Comparison of ENCODE assay signal across 8 cellular contexts in genomic region chr20:17558154-17558940, GRCh38. TPM values are rescaled to one million over a fixed set of nuclear protein-coding genes. Genes with fewer than 3 reads are reported as not detected.
A peak's percentile ranks its signal among the peaks of the same experiment; 100 is the strongest.
DNase-seq lines count a peak whose midpoint lies in the region; ATAC-seq and TF ChIP-seq lines count a peak whose summit lies in the region.

No MANE protein-coding gene starts in this region.

- H3K18ac ChIP-seq in trophoblast cell (ENCODE audit: low read length): peak overlapping the region; percentile 52

- H4K91ac ChIP-seq in trophoblast cell (ENCODE audit: low read depth, low read length): peak overlapping the region; percentile 95

- peak overlapping the region; percentile 89 for H3K27ac Mint-ChIP-seq in WTC11

- no peaks in the 10 kb centered on the region for H4K20me1 ChIP-seq in BLaER1 treated with 17β-estradiol and CSF1 and Interleukin-3, amounts not matched to agents 10 nM and 100 nM

- no peak overlapping the region for H2AFZ ChIP-seq in trophoblast cell (ENCODE audit: insufficient read depth, low read length, poor library complexity)

- no peak overlapping the region for H3K23ac ChIP-seq in trophoblast cell (ENCODE audit: low read length)

- no peak overlapping the region for H3K4me3 Mint-ChIP-seq in WTC11

- H2BK5ac ChIP-seq in trophoblast cell (ENCODE audit: low read depth, low read length, poor library complexity): peak overlapping the region; percentile 94

- no CpG with 5 or more reads among the region's 7 CpGs for WGBS in trophoblast cell (ENCODE audit: extremely low coverage, insufficient coverage, insufficient read length)

- peak overlapping the region; percentile 78 for H3K4ac ChIP-seq in trophoblast cell (ENCODE audit: low read depth, low read length)

- H3K14ac ChIP-seq in trophoblast cell (ENCODE audit: low read length): peak overlapping the region; percentile 82

- DNase-seq in HS-27A (ENCODE audit: low read depth) (peak; percentile 88), WTC11 (ENCODE audit: low spot score) (no peak), fibroblast of pulmonary artery (ENCODE audit: low read depth) (peak; percentile 93), trophoblast cell (peak; percentile 56 to 91), mesenteric fat pad (ENCODE audit: low spot score) (no peak), NCI-H1048 (lab: John Stamatoyannopoulos, UW) (no peak)

- no peaks in the 10 kb centered on the region for H3K9me3 Mint-ChIP-seq in WTC11

- peak overlapping the region in 2 of 11 experiments; percentile 6 to 34; a peak in 2 of 22 replicates for H3K9ac ChIP-seq in BLaER1 treated with 17β-estradiol and CSF1 and Interleukin-3, amounts not matched to agents 10 nM and 100 nM
- H3K9ac ChIP-seq in trophoblast cell (ENCODE audit: low read length): no peak overlapping the region

- CTCF ChIA-PET in WTC11 (lab: Charles Lee): interaction anchor here (0.9 to 2.2 kb wide), 5 partner anchors 11 to 96 kb away, joined by 3 to 9 read pairs (median 5); partner anchors contain the start of gene DSTN

- H3K27me3 ChIP-seq in BLaER1 treated with 17β-estradiol and CSF1 and Interleukin-3, amounts not matched to agents 10 nM and 100 nM: no peaks in the 10 kb centered on the region
- no peaks in the 10 kb centered on the region for H3K27me3 ChIP-seq in trophoblast cell (ENCODE audit: insufficient read depth, low read length)

- H3K27me3 Mint-ChIP-seq in WTC11 (ENCODE audit: low read depth): no peaks in the 10 kb centered on the region

- peaks cover 22% of the 10 kb centered on the region for H3K79me1 ChIP-seq in trophoblast cell (ENCODE audit: low read length)

- no peaks in the 10 kb centered on the region for H3K9me3 ChIP-seq in BLaER1 treated with 17β-estradiol and CSF1 and Interleukin-3, amounts not matched to agents 10 nM and 100 nM (replicated peaks in 1 of 11)
- no peaks in the 10 kb centered on the region for H3K9me3 ChIP-seq in trophoblast cell (ENCODE audit: insufficient read depth, low read depth, low read length)

- H3K27ac ChIP-seq in BLaER1 treated with 17β-estradiol and CSF1 and Interleukin-3, amounts not matched to agents 10 nM and 100 nM: peak overlapping the region in 3 of 11 experiments; percentile 25 to 73 (median 62); a peak in 5 of 22 replicates
- peak overlapping the region; percentile 92 for H3K27ac ChIP-seq in trophoblast cell (ENCODE audit: low read depth, low read length)

- peak overlapping the region; percentile 97 for H2BK12ac ChIP-seq in trophoblast cell (ENCODE audit: low read length)

- H3K79me2 ChIP-seq in trophoblast cell (ENCODE audit: control insufficient read depth, insufficient read depth, low read length, poor library complexity): peaks cover 2% of the 10 kb centered on the region

- ATAC-seq in WTC11 (peak; percentile 83), GM18858 (IDR thresholded peaks at IDR 0.05; ENCODE audit: unreplicated experiment) (no peak)

- POLR2A ChIA-PET in WTC11 (lab: Charles Lee): interaction anchor here (3.3 kb wide), 1 partner anchor 12 kb away, joined by 23 read pairs; the partner anchor contains the start of gene DSTN

- peak overlapping the region; percentile 90 for H2AK5ac ChIP-seq in trophoblast cell (ENCODE audit: low read length)

- peak overlapping the region in 6 of 11 experiments; percentile 28 to 72 (median 67); a peak in 12 of 22 replicates for H3K4me2 ChIP-seq in BLaER1 treated with 17β-estradiol and CSF1 and Interleukin-3, amounts not matched to agents 10 nM and 100 nM
- peak overlapping the region; percentile 37 for H3K4me2 ChIP-seq in trophoblast cell (ENCODE audit: low read length)

- H3K36me3 Mint-ChIP-seq in WTC11: no peaks in the 10 kb centered on the region

- H4K8ac ChIP-seq in trophoblast cell (ENCODE audit: low read depth, low read length): peak overlapping the region; percentile 62

- H2BK120ac ChIP-seq in trophoblast cell (ENCODE audit: insufficient read depth, low read length, poor library complexity): peak overlapping the region; percentile 94

- peaks cover 28% of the 10 kb centered on the region for H3K4me1 Mint-ChIP-seq in WTC11

- TF ChIP-seq CTCF in WTC11 (IDR thresholded peaks at IDR 0.05) (no peak), fibroblast of pulmonary artery (IDR thresholded peaks at IDR 0.05; ENCODE audit: low read length, missing control alignments) (no peak)

- no peaks in the 10 kb centered on the region for H3K36me3 ChIP-seq in BLaER1 treated with 17β-estradiol and CSF1 and Interleukin-3, amounts not matched to agents 10 nM and 100 nM
- H3K36me3 ChIP-seq in trophoblast cell (ENCODE audit: control insufficient read depth in 1 of 2, insufficient read depth in 2 of 2, low read length in 2 of 2): no peaks in the 10 kb centered on the region

- H3K4me1 ChIP-seq in BLaER1 treated with 17β-estradiol and CSF1 and Interleukin-3, amounts not matched to agents 10 nM and 100 nM: peaks cover 0 to 22% (median 10%) of the 10 kb centered on the region in 10 experiments; a peak in 14 of 20 replicates
- H3K4me1 ChIP-seq in trophoblast cell (ENCODE audit: control insufficient read depth in 1 of 2, insufficient read depth in 2 of 2, low read length in 2 of 2): peaks cover 15 to 22% of the 10 kb centered on the region in 2 experiments

- H3K4me3 ChIP-seq in BLaER1 treated with 17β-estradiol and CSF1 and Interleukin-3, amounts not matched to agents 10 nM and 100 nM: no peak overlapping the region
- H3K4me3 ChIP-seq in fibroblast of pulmonary artery (replicated peaks; ENCODE audit: low read depth, low read length) (peak overlapping the region; percentile 48), trophoblast cell (ENCODE audit: low read depth, low read length) (no peak overlapping the region)

- H4K12ac ChIP-seq in trophoblast cell (ENCODE audit: low read depth, low read length): no peak overlapping the region

TF ChIP-seq in WTC11, 78 proteins besides CTCF, POLR2A, EP300 and RAD21 (continues in another document):
- TF ChIP-seq, protein P1, sequence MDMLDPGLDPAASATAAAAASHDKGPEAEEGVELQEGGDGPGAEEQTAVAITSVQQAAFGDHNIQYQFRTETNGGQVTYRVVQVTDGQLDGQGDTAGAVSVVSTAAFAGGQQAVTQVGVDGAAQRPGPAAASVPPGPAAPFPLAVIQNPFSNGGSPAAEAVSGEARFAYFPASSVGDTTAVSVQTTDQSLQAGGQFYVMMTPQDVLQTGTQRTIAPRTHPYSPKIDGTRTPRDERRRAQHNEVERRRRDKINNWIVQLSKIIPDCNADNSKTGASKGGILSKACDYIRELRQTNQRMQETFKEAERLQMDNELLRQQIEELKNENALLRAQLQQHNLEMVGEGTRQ (CRISPR knock-in tag; IDR thresholded peaks at IDR 0.05): no peak
- TF ChIP-seq GRHL2 (CRISPR knock-in tag; IDR thresholded peaks at IDR 0.05; ENCODE audit: insufficient replicate concordance, severe bottlenecking) (no peak), IRF2 (CRISPR knock-in tag; IDR thresholded peaks at IDR 0.05; ENCODE audit: borderline replicate concordance, low read depth) (no peak), ATF3 (CRISPR knock-in tag; conservative IDR thresholded peaks at IDR 0.05) (no peak), ESRRA (CRISPR knock-in tag; IDR thresholded peaks at IDR 0.05; ENCODE audit: borderline replicate concordance) (no peak), NFATC4 (CRISPR knock-in tag; IDR thresholded peaks at IDR 0.05) (no peak), ZNF263 (CRISPR knock-in tag; IDR thresholded peaks at IDR 0.05; ENCODE audit: low read depth) (no peak), FOXP4 (CRISPR knock-in tag; IDR thresholded peaks at IDR 0.05) (no peak), ZNF219 (CRISPR knock-in tag; IDR thresholded peaks at IDR 0.05; ENCODE audit: borderline replicate concordance) (no peak)

RNA-seq across cellular contexts. Expression of gene DSTN, which starts 11.5 kb away (rescaled TPM):
- 145 to 153 TPM (median 149 TPM) in 3 replicates for total RNA-seq in WTC11 (2021)
- polyA plus RNA-seq in trophoblast cell (2013): 565 and 566 TPM in 2 replicates
- total RNA-seq in mesenteric fat pad: 165 TPM

RNA-seq across cellular contexts. Expression of gene BFSP1, which starts 27.2 kb away (rescaled TPM):
- total RNA-seq in WTC11 (2021) (1.9 to 3.0 TPM (median 2.7 TPM) in 3 replicates), mesenteric fat pad (not detected)
- 2.2 and 2.7 TPM in 2 replicates for polyA plus RNA-seq in trophoblast cell (2013)

Comparison
In these comparisons a context has a peak if more than half of its experiments do, and no peak if none do; other contexts are left out.
1. DNase-seq: peak in HS-27A (single experiment), fibroblast of pulmonary artery (single experiment) and trophoblast cell (2 of 2); none in WTC11 (single experiment), mesenteric fat pad (single experiment) and NCI-H1048 (single experiment).